Comparison of ENCODE assay signal across 20 cellular contexts in the genomic region with DNA sequence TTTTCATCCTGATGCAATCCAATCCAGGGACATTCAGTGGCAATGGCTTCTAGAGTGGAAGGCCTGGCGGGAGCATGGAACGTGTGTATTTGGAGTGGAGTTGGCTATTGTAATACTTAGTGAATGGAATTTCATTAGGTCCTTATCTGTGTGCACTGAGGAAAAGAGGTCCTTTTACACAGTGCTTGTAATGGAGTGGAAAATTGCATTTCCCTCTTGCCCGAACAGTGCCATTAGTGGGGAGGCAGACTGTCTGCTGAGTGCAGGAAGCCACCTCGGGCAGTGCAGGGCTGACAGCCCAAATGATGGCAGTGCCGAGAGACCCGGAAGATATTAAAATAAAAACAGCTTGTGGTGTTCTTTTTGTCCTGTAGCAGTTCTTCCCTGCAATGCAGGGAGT.
"Had no signal": no experiment of that assay in that cellular context is flagged by ENCODE, and none has a peak within 500 bp of the region (broad histone marks: within the 10 kb centered on the region; RNA-seq: fewer than 3 reads in every experiment).

No MANE protein-coding gene starts in this region.

- FAIRE-seq: TTC549 had no signal

- H3K4me3 ChIP-seq: adrenal gland, coronary artery, heart left ventricle, left ventricle myocardium inferior, ovary, testis had no signal

- H3K36me3 Mint-ChIP-seq: activated naive CD4-positive, alpha-beta T cell treated with anti-CD3 and anti-CD28 coated beads, Interleukin-2, amount 10 ng/mL, durations not matched to agents 7 days and 5 days had no signal

- H3K27ac ChIP-seq: adrenal gland, coronary artery, heart left ventricle, left ventricle myocardium inferior, ovary, testis had no signal

- H3K4me1 ChIP-seq: adrenal gland, heart left ventricle, left ventricle myocardium inferior, testis had no signal

- H3K27ac Mint-ChIP-seq: activated B cell treated with CpG ODN at 0.5 μM for 24 hours; activated naive CD4-positive, alpha-beta T cell treated with anti-CD3 and anti-CD28 coated beads, Interleukin-2, amount 10 ng/mL, durations not matched to agents 7 days and 5 days; activated T-helper 17 cell treated with anti-CD3 and anti-CD28 coated beads, Interleukin-2, amount 50 U/mL, for 72 hours; nephron progenitor cell; stimulated activated naive CD8-positive, alpha-beta T cell treated with anti-CD3 and anti-CD28 coated beads, Interleukin-15, Interleukin-2, amounts not matched to agents 100 ng/mL and 50 ng/mL, for 24 hours had no signal

- DNase-seq: activated B cell treated with CpG ODN at 0.5 μM for 24 hours; activated CD4-positive, alpha-beta T cell treated with anti-CD3 and anti-CD28 coated beads, Interleukin-2, amount 50 U/mL, for 1 hour; activated naive CD4-positive, alpha-beta T cell treated with anti-CD3 and anti-CD28 coated beads, Interleukin-2, amount 10 ng/mL, durations not matched to agents 7 days and 5 days; activated T-cell treated with anti-CD3 and anti-CD28 coated beads for 4 hours; adrenal gland; effector CD4-positive, alpha-beta T cell; foreskin melanocyte; heart left ventricle; islet precursor cell; left ventricle myocardium inferior; mesendoderm; nephron progenitor cell; ovary; stimulated activated CD4-positive, alpha-beta T cell treated with anti-CD3 and anti-CD28 coated beads, Interleukin-4, amount 100 ng/mL, for 1 hour; stimulated activated CD8-positive, alpha-beta memory T cell treated with anti-CD3 and anti-CD28 coated beads, Interleukin-4, amount 100 ng/mL, for 48 hours; testis had no signal

- H3K9me3 ChIP-seq: adrenal gland, ovary, testis had no signal

- H3K27me3 Mint-ChIP-seq: activated B cell treated with CpG ODN at 0.5 μM for 24 hours; activated naive CD4-positive, alpha-beta T cell treated with anti-CD3 and anti-CD28 coated beads, Interleukin-2, amount 10 ng/mL, durations not matched to agents 7 days and 5 days; activated T-helper 17 cell treated with anti-CD3 and anti-CD28 coated beads, Interleukin-2, amount 50 U/mL, for 72 hours had no signal

- H3K36me3 ChIP-seq: adrenal gland, heart left ventricle, left ventricle myocardium inferior, ovary had no signal

- H3K9me3 Mint-ChIP-seq: activated T-helper 17 cell treated with anti-CD3 and anti-CD28 coated beads, Interleukin-2, amount 50 U/mL, for 72 hours; stimulated activated naive CD8-positive, alpha-beta T cell treated with anti-CD3 and anti-CD28 coated beads, Interleukin-15, Interleukin-2, amounts not matched to agents 100 ng/mL and 50 ng/mL, for 24 hours had no signal

- H3K4me1 Mint-ChIP-seq: activated B cell treated with CpG ODN at 0.5 μM for 24 hours; activated naive CD4-positive, alpha-beta T cell treated with anti-CD3 and anti-CD28 coated beads, Interleukin-2, amount 10 ng/mL, durations not matched to agents 7 days and 5 days; activated T-helper 17 cell treated with anti-CD3 and anti-CD28 coated beads, Interleukin-2, amount 50 U/mL, for 72 hours; nephron progenitor cell had no signal

- H3K27me3 ChIP-seq: adrenal gland, heart left ventricle, ovary, testis had no signal

- H3K4me3 Mint-ChIP-seq: activated B cell treated with CpG ODN at 0.5 μM for 24 hours; activated naive CD4-positive, alpha-beta T cell treated with anti-CD3 and anti-CD28 coated beads, Interleukin-2, amount 10 ng/mL, durations not matched to agents 7 days and 5 days; activated T-helper 17 cell treated with anti-CD3 and anti-CD28 coated beads, Interleukin-2, amount 50 U/mL, for 72 hours; nephron progenitor cell; stimulated activated naive CD8-positive, alpha-beta T cell treated with anti-CD3 and anti-CD28 coated beads, Interleukin-15, Interleukin-2, amounts not matched to agents 100 ng/mL and 50 ng/mL, for 24 hours had no signal
